ENCODE assay signal across 3 cellular contexts in genomic region chr19:17575871-17576757, GRCh38.
TF ChIP-seq lines count a peak whose summit lies in the region.

No MANE protein-coding gene starts in this region.

TF ChIP-seq in SK-N-SH, 30 proteins besides CTCF, POLR2A, EP300 and RAD21:
- TF ChIP-seq IRF3 (IDR thresholded peaks at IDR 0.05; ENCODE audit: low read depth, low read length) (no peak), SIN3A (IDR thresholded peaks at IDR 0.05; ENCODE audit: borderline replicate concordance, low read depth, low read length) (no peak), FOXM1 (IDR thresholded peaks at IDR 0.05; ENCODE audit: low read depth) (no peak), FOXJ3 (CRISPR knock-in tag; IDR thresholded peaks at IDR 0.05) (no peak), ZBTB33 (IDR thresholded peaks at IDR 0.05; ENCODE audit: borderline replicate concordance, low read depth) (no peak), RXRA (IDR thresholded peaks at IDR 0.05; ENCODE audit: borderline replicate concordance, low read depth) (no peak), MAX (IDR thresholded peaks at IDR 0.05; ENCODE audit: low read depth) (no peak), USF2 (IDR thresholded peaks at IDR 0.05; ENCODE audit: borderline replicate concordance, low read depth, low read length) (no peak), RFX5 (IDR thresholded peaks at IDR 0.05; ENCODE audit: low read length) (no peak), GATA2 (CRISPR knock-in tag; IDR thresholded peaks at IDR 0.05) (no peak), ELF1 (IDR thresholded peaks at IDR 0.05) (no peak), CHD2 (IDR thresholded peaks at IDR 0.05; ENCODE audit: low read length, partially characterized antibody) (no peak), TAF1 (IDR thresholded peaks at IDR 0.05; ENCODE audit: borderline replicate concordance, low read depth, low read length) (no peak), YY1 (IDR thresholded peaks at IDR 0.05; ENCODE audit: low read depth) (no peak), JUND (IDR thresholded peaks at IDR 0.05) (no peak), NFIC (IDR thresholded peaks at IDR 0.05; ENCODE audit: borderline replicate concordance) (no peak), SMC3 (IDR thresholded peaks at IDR 0.05; ENCODE audit: low read depth, low read length) (no peak)

TF ChIP-seq in SK-N-SH treated with all-trans-retinoic acid at 6 μM for 48 hours, 23 proteins besides CTCF, POLR2A, EP300 and RAD21:
- TF ChIP-seq ZFP30 (CRISPR knock-in tag; IDR thresholded peaks at IDR 0.05): no peak
- no peak for TF ChIP-seq OSR1 (CRISPR knock-in tag; IDR thresholded peaks at IDR 0.05)
TF ChIP-seq in SK-N-SH treated with all-trans-retinoic acid at 6 μM for 48 hours: peak in this region for 0.

TF ChIP-seq in IMR-90, 13 proteins besides CTCF, POLR2A, EP300 and RAD21:
- TF ChIP-seq RCOR1 (IDR thresholded peaks at IDR 0.05; ENCODE audit: insufficient replicate concordance, low read length): no peak
- TF ChIP-seq USF2 (IDR thresholded peaks at IDR 0.05; ENCODE audit: low read depth, low read length): no peak
- TF ChIP-seq RFX5 (IDR thresholded peaks at IDR 0.05; ENCODE audit: low read depth, low read length): no peak
- no peak for TF ChIP-seq FOS (IDR thresholded peaks at IDR 0.05; ENCODE audit: low read depth, low read length)
- no peak for TF ChIP-seq CHD1 (IDR thresholded peaks at IDR 0.05; ENCODE audit: low read depth, low read length)
- no peak for TF ChIP-seq MAZ (IDR thresholded peaks at IDR 0.05; ENCODE audit: borderline replicate concordance, low read depth, low read length)
- TF ChIP-seq NFE2L2 (IDR thresholded peaks at IDR 0.05; ENCODE audit: low read depth, low read length): no peak
- no peak for TF ChIP-seq SMC3 (IDR thresholded peaks at IDR 0.05; ENCODE audit: low read depth, low read length)
- TF ChIP-seq MXI1 (IDR thresholded peaks at IDR 0.05; ENCODE audit: borderline replicate concordance, low read depth, low read length): no peak
- TF ChIP-seq BHLHE40 (IDR thresholded peaks at IDR 0.05; ENCODE audit: low read depth, low read length): no peak
- no peak for TF ChIP-seq CEBPB (IDR thresholded peaks at IDR 0.05; ENCODE audit: low read depth, low read length)
- no peak for TF ChIP-seq ELK1 (IDR thresholded peaks at IDR 0.05; ENCODE audit: borderline replicate concordance, low read depth, low read length)
- TF ChIP-seq MAFK (IDR thresholded peaks at IDR 0.05; ENCODE audit: low read depth, low read length): no peak
